ENCODE assay signal across 1 cellular context in genomic region chr7:76359111-76359986, GRCh38.
TF ChIP-seq lines count a peak whose summit lies in the region.

No MANE protein-coding gene starts in this region.

TF ChIP-seq in HepG2, 621 proteins besides CTCF, POLR2A, EP300 and RAD21 (continued from another document and continues in another):
- TF ChIP-seq FOXP4 (CRISPR knock-in tag; IDR thresholded peaks at IDR 0.05), result peak; percentile 47; the same call in 1 of the 2 replicates
- TF ChIP-seq ZNF614 (CRISPR knock-in tag; IDR thresholded peaks at IDR 0.05; ENCODE audit: borderline replicate concordance), result peak; percentile 84; the same call in 1 of the 2 replicates
- peak; percentile 11; the same call in 1 of the 2 replicates for TF ChIP-seq CHCHD3 (CRISPR knock-in tag; IDR thresholded peaks at IDR 0.05)
- no peak for TF ChIP-seq SIN3B (IDR thresholded peaks at IDR 0.05; ENCODE audit: low read length)
- TF ChIP-seq SOX6 (IDR thresholded peaks at IDR 0.05), result no peak
- no peak for TF ChIP-seq SOX6 (CRISPR knock-in tag; IDR thresholded peaks at IDR 0.05)
- peak; percentile 61 for TF ChIP-seq SKI (IDR thresholded peaks at IDR 0.05; ENCODE audit: partially characterized antibody)
- TF ChIP-seq KMT2B (CRISPR knock-in tag; IDR thresholded peaks at IDR 0.05), result peak; percentile 43; the same call in 1 of the 2 replicates
- no peak for TF ChIP-seq HNF1A (IDR thresholded peaks at IDR 0.05; ENCODE audit: low read depth)
- TF ChIP-seq HNF1A (CRISPR knock-in tag; IDR thresholded peaks at IDR 0.05; ENCODE audit: borderline replicate concordance), result peak; percentile 46; the same call in 1 of the 2 replicates
- peak; percentile 64 for TF ChIP-seq ELF1 (CRISPR knock-in tag; IDR thresholded peaks at IDR 0.05)
- peak; percentile 59; the same call in 1 of the 2 replicates for TF ChIP-seq NCOA2 (CRISPR knock-in tag; IDR thresholded peaks at IDR 0.05)
- TF ChIP-seq FOXO1 (CRISPR knock-in tag; IDR thresholded peaks at IDR 0.05), result peak; percentile 66
- peak; percentile 16; the same call in 1 of the 2 replicates for TF ChIP-seq ZNF414 (CRISPR knock-in tag; IDR thresholded peaks at IDR 0.05)
- no peak for TF ChIP-seq LCORL (IDR thresholded peaks at IDR 0.05)
- TF ChIP-seq LCORL (CRISPR knock-in tag; IDR thresholded peaks at IDR 0.05), result peak; percentile 51; the same call in 1 of the 2 replicates
- peak; percentile 36 for TF ChIP-seq YY1 (IDR thresholded peaks at IDR 0.05; ENCODE audit: insufficient read depth, insufficient replicate concordance, low read depth, low read length)
- peak; percentile 28; the same call in 1 of the 2 replicates for TF ChIP-seq ZFP90 (CRISPR knock-in tag; IDR thresholded peaks at IDR 0.05; ENCODE audit: borderline replicate concordance)
- peak; percentile 16 for TF ChIP-seq POLR2G (IDR thresholded peaks at IDR 0.05; ENCODE audit: low read depth, low read length)
- no peak for TF ChIP-seq TEAD3 (CRISPR knock-in tag; optimal IDR thresholded peaks at IDR 0.05; ENCODE audit: borderline replicate concordance)
- TF ChIP-seq CENPBD1 (CRISPR knock-in tag; IDR thresholded peaks at IDR 0.05; ENCODE audit: borderline replicate concordance, low read depth), result no peak
- peak; percentile 39 for TF ChIP-seq GATAD2A (CRISPR knock-in tag; IDR thresholded peaks at IDR 0.05)
- TF ChIP-seq SMC3 (IDR thresholded peaks at IDR 0.05; ENCODE audit: low read length), result peak; percentile 9; the same call in 1 of the 2 replicates
- TF ChIP-seq ZNF160 (CRISPR knock-in tag; IDR thresholded peaks at IDR 0.05), result no peak
- 0 out of 2 replicates have a peak, but pooled peaks have one; percentile 21 for TF ChIP-seq ATF5 (CRISPR knock-in tag; IDR thresholded peaks at IDR 0.05; ENCODE audit: low read depth)
- no peak for TF ChIP-seq PBX2 (CRISPR knock-in tag; IDR thresholded peaks at IDR 0.05)
- TF ChIP-seq NR2F2 (IDR thresholded peaks at IDR 0.05; ENCODE audit: borderline replicate concordance, low read depth), result 0 out of 2 replicates have a peak, but pooled peaks have one; percentile 49
- TF ChIP-seq ZNF782 (CRISPR knock-in tag; IDR thresholded peaks at IDR 0.05; ENCODE audit: borderline replicate concordance), result peak; percentile 45; the same call in 1 of the 2 replicates
- TF ChIP-seq ZNF383 (CRISPR knock-in tag; IDR thresholded peaks at IDR 0.05; ENCODE audit: borderline replicate concordance), result peak; percentile 76
- no peak for TF ChIP-seq TCF7L2 (IDR thresholded peaks at IDR 0.05; ENCODE audit: low read depth, low read length)
- TF ChIP-seq E2F1 (CRISPR knock-in tag; IDR thresholded peaks at IDR 0.05), result no peak
- no peak for TF ChIP-seq ZNF883 (CRISPR knock-in tag; IDR thresholded peaks at IDR 0.05; ENCODE audit: not compliant biosample characterization)
- peak; percentile 33; the same call in 1 of the 2 replicates for TF ChIP-seq MNT (IDR thresholded peaks at IDR 0.05)
- TF ChIP-seq ZNF777 (CRISPR knock-in tag; IDR thresholded peaks at IDR 0.05), result peak; percentile 9; the same call in 1 of the 2 replicates
- TF ChIP-seq CENPX (CRISPR knock-in tag; IDR thresholded peaks at IDR 0.05), result no peak
- peak; percentile 69; the same call in 1 of the 2 replicates for TF ChIP-seq PRDM10 (CRISPR knock-in tag; IDR thresholded peaks at IDR 0.05; ENCODE audit: low read depth)
- peak; percentile 93; the same call in 1 of the 2 replicates for TF ChIP-seq ZBTB10 (CRISPR knock-in tag; IDR thresholded peaks at IDR 0.05; ENCODE audit: borderline replicate concordance)
- TF ChIP-seq FOXJ3 (CRISPR knock-in tag; IDR thresholded peaks at IDR 0.05; ENCODE audit: borderline replicate concordance), result no peak
- no peak for TF ChIP-seq ZNF224 (CRISPR knock-in tag; IDR thresholded peaks at IDR 0.05)
- no peak for TF ChIP-seq ZNF292 (CRISPR knock-in tag; IDR thresholded peaks at IDR 0.05; ENCODE audit: borderline replicate concordance, low read depth)
- peak; percentile 27; the same call in 1 of the 2 replicates for TF ChIP-seq ZBTB38 (CRISPR knock-in tag; IDR thresholded peaks at IDR 0.05)
